Comparison of ENCODE assay signal across 8 cellular contexts in the genomic region with DNA sequence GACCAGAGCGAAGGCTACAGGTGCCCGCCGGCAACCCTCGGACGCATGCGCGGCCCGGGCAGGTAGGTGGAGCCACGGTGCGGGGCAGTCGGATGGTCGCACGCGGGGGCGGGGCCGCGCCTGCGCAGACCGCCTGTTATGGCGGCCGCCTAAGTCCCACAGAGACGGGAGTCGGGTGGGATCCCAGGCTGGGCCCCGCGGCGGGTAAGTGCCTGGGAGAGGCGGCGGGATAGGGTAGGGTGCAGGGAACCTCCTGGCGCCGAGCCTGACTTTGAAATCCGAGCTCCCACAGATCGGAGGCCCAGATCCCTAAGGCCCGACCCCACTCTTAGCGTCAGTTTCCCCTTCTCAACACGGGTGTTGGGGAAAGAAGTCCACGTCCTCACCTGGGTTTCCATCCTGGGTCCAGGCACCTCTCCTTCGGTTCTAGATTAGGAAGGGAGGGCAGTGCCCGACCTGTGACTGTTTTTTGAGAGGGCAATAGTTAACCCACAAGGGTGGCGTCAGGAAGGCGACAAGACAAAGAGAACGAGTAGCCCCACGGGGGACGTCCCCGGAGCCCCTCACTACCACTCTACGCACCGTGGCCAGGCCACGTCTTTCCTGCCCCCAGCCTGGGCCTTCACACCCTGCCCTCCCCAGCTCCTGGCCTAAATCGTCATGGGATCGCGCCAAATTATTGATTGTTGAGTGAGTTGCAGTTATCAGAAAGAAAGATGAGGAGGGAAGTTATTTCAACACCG. TPM values are rescaled to one million over a fixed set of nuclear protein-coding genes. Genes with fewer than 3 reads are reported as not detected.
A peak's percentile ranks its signal among the peaks of the same experiment; 100 is the strongest.
DNase-seq lines count a peak whose midpoint lies in the region; ATAC-seq and TF ChIP-seq lines count a peak whose summit lies in the region.

A gene with protein sequence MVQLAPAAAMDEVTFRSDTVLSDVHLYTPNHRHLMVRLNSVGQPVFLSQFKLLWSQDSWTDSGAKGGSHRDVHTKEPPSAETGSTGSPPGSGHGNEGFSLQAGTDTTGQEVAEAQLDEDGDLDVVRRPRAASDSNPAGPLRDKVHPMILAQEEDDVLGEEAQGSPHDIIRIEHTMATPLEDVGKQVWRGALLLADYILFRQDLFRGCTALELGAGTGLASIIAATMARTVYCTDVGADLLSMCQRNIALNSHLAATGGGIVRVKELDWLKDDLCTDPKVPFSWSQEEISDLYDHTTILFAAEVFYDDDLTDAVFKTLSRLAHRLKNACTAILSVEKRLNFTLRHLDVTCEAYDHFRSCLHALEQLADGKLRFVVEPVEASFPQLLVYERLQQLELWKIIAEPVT (plus strand): TSS at position 127 of the 743 bp plus-strand sequence. CDS start 3,968 bp downstream, outside the sequence.

- peak; percentile 82 for DNase-seq in NCI-H1092 (lab: John Stamatoyannopoulos, UW)
- DNase-seq in SKM-1 treated with dmso at 0.1 percent for 144 hours (lab: John Stamatoyannopoulos, UW; ENCODE audit: unreplicated experiment) = peak; percentile 71
- DNase-seq in activated naive CD4-positive, alpha-beta T cell treated with anti-CD3 and anti-CD28 coated beads, Interleukin-2, amount 50 U/mL, for 72 hours (ENCODE audit: low spot score in 2 of 2) = peak; percentile 94 to 96
- peak; percentile 90 for DNase-seq in glomerular visceral epithelial cell (ENCODE audit: extremely low spot score)
- DNase-seq in omental fat pad (ENCODE audit: low spot score) = peak; percentile 87
- peak; percentile 91 to 92 for DNase-seq in suprapubic skin (ENCODE audit: low spot score in 2 of 2)

- H3K27ac Mint-ChIP-seq in activated naive CD4-positive, alpha-beta T cell treated with anti-CD3 and anti-CD28 coated beads, Interleukin-2, amount 50 U/mL, for 72 hours = peak within 1 kb of the TSS; percentile 97

- H3K9me3 Mint-ChIP-seq in activated naive CD4-positive, alpha-beta T cell treated with anti-CD3 and anti-CD28 coated beads, Interleukin-2, amount 50 U/mL, for 72 hours = no peaks in the 10 kb centered on the region

- H3K36me3 ChIP-seq in suprapubic skin = peaks cover 14% of the 10 kb centered on the region

- whole genome bisulfite sequencing in suprapubic skin = 1% methylated on average over 14 of the region's 51 CpGs

- ATAC-seq in HG02571 (IDR thresholded peaks at IDR 0.05; ENCODE audit: unreplicated experiment) (peak; percentile 74), omental fat pad (ENCODE audit: low FRiP score) (peak; percentile 97)
- ATAC-seq in activated naive CD4-positive, alpha-beta T cell treated with anti-CD3 and anti-CD28 coated beads, Interleukin-2, amount 50 U/mL, for 72 hours = peak; percentile 91 to 97

- H3K27ac ChIP-seq in suprapubic skin = peak within 1 kb of the TSS; percentile 90

- H3K36me3 Mint-ChIP-seq in activated naive CD4-positive, alpha-beta T cell treated with anti-CD3 and anti-CD28 coated beads, Interleukin-2, amount 50 U/mL, for 72 hours = peaks cover 1 to 11% of the 10 kb centered on the region in 2 donors

- H3K27me3 ChIP-seq in suprapubic skin = no peaks in the 10 kb centered on the region

- H3K4me3 ChIP-seq in GM08714 (ENCODE audit: low read length) = peak within 1 kb of the TSS; percentile 89
- peak within 1 kb of the TSS; percentile 96 for H3K4me3 ChIP-seq in suprapubic skin

- no peaks in the 10 kb centered on the region for H3K9me3 ChIP-seq in suprapubic skin

- TF ChIP-seq POLR2A in suprapubic skin (IDR thresholded peaks at IDR 0.05) = no peak

- TF ChIP-seq CTCF in omental fat pad (IDR thresholded peaks at IDR 0.05) (no peak), suprapubic skin (IDR thresholded peaks at IDR 0.05) (no peak)

- TF ChIP-seq EP300 in suprapubic skin (IDR thresholded peaks at IDR 0.05) = no peak

- peaks cover 18% of the 10 kb centered on the region for H3K4me1 ChIP-seq in suprapubic skin

RNA-seq across cellular contexts. Expression of the gene that starts here (rescaled TPM):
- 10 to 100 TPM; 38.9 to 50.7 TPM for total RNA-seq in activated naive CD4-positive, alpha-beta T cell treated with anti-CD3 and anti-CD28 coated beads, Interleukin-2, amount 50 U/mL, for 72 hours
- total RNA-seq in omental fat pad (10 to 100 TPM; 16.7 to 40.0 (median 24.5) TPM), suprapubic skin (100 to 1,000 TPM in 1 of 4 donors, 10 to 100 TPM in 3; 15.5 to 114 (median 28.3) TPM)

Comparison
In these comparisons a context has a peak if more than half of its experiments do, and no peak if none do; other contexts are left out.
1. Peak in every context shown above with its lines: DNase-seq, ATAC-seq, H3K4me3 ChIP-seq and H3K27ac ChIP-seq.